Comparison of ENCODE assay signal across 12 cellular contexts in genomic region chr11:126756416-126756815, GRCh38.
DNase-seq lines count a peak whose midpoint lies in the region.
"Had no signal": no experiment of that assay in that cellular context is flagged by ENCODE, and none has a peak within 500 bp of the region (broad histone marks: within the 10 kb centered on the region; RNA-seq: fewer than 3 reads in every experiment).

No MANE protein-coding gene starts in this region.

- DNase-seq in DMS 273 treated with DMSO at 0.1 percent for 48 hours (lab: John Stamatoyannopoulos, UW) (peak; percentile 35), SK-N-DZ (ENCODE audit: low spot score) (peak; percentile 10), inferior parietal cortex (ENCODE audit: extremely low spot score) (peak; percentile 34), SHP77 treated with DMSO at 0.1 percent for 48 hours (lab: John Stamatoyannopoulos, UW) (no peak), RPMI8226 (no peak), ureter (ENCODE audit: low spot score) (no peak)
- DNase-seq: CD8-positive, alpha-beta memory T cell; DMS79; GOT3; HFFc6; IMR-90; KBM-7 had no signal

Comparison
In these comparisons a context has a peak if more than half of its experiments do, and no peak if none do; other contexts are left out.
1. DNase-seq: peak in DMS 273 treated with DMSO at 0.1 percent for 48 hours (single experiment), SK-N-DZ (single experiment) and inferior parietal cortex (single experiment); none in SHP77 treated with DMSO at 0.1 percent for 48 hours (single experiment), RPMI8226 (single experiment) and ureter (single experiment).